Comparison of ENCODE assay signal across 15 cellular contexts in the genomic region with DNA sequence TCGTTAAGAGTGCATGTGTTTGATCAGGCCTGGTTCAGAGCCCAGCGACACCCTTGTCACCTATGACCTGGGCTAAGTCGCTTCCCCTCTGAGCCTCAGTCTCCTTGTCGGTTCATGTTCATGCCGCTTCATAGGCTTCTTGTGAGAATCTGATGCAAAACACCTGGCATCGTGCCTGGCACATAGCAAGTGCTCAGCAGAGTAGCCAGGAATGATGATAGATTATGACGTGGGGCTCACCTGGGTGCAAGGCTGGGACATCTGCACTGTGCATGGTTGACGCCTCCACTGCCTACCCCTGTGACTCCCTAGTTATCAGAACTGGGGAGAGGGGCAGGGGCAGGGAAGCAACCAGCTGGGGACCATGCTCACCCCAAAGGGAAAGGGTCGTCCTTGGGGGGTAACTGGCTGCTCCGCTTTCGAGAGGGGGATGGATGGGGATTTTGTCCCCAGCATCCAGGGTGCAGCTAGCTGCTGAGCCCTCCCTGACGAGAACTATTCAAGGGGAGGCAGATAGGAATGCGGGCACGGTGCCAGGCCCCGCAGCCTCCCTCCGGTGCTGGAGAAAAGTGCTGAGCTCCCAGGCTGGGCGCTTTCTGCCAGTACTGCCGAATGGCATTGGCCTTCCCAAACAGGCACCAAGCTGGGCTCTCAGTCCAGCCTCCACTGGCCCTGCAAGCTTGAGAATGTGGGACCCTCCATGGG. TPM values are rescaled to one million over a fixed set of nuclear protein-coding genes. Genes with fewer than 3 reads are reported as not detected.
A peak's percentile ranks its signal among the peaks of the same experiment; 100 is the strongest.
DNase-seq lines count a peak whose midpoint lies in the region; ATAC-seq, FAIRE-seq and TF ChIP-seq lines count a peak whose summit lies in the region.
"Had no signal": no experiment of that assay in that cellular context is flagged by ENCODE, and none has a peak within 500 bp of the region (broad histone marks: within the 10 kb centered on the region; RNA-seq: fewer than 3 reads in every experiment).

No MANE protein-coding gene starts in this region.

- peak overlapping the region; percentile 97 for H3K27ac ChIP-seq in RWPE2 (ENCODE audit: poor library complexity, severe bottlenecking)
- H3K27ac ChIP-seq in thyroid gland = peak overlapping the region; percentile 14 to 63 (median 31)
- no peak overlapping the region for H3K27ac ChIP-seq in vagina

- peaks cover 11% of the 10 kb centered on the region for H3K36me3 Mint-ChIP-seq in activated naive CD4-positive, alpha-beta T cell treated with anti-CD3 and anti-CD28 coated beads for 36 hours (ENCODE audit: low read depth)

- TF ChIP-seq CTCF in RWPE2 (IDR thresholded peaks at IDR 0.05; ENCODE audit: poor library complexity, severe bottlenecking) = no peak
- TF ChIP-seq CTCF in fibroblast of pulmonary artery (IDR thresholded peaks at IDR 0.05; ENCODE audit: low read length, missing control alignments) = no peak
- TF ChIP-seq CTCF in thyroid gland (IDR thresholded peaks at IDR 0.05) = no peak
- TF ChIP-seq CTCF in D721Med (IDR thresholded peaks at IDR 0.05; ENCODE audit: insufficient read depth, missing control alignments) = no peak
- no peak for TF ChIP-seq CTCF in vagina (IDR thresholded peaks at IDR 0.05)

- peak; percentile 40 for ATAC-seq in RWPE2 (ENCODE audit: low read depth)
- ATAC-seq: Right ventricle myocardium inferior; stimulated activated naive CD8-positive, alpha-beta T cell treated with anti-CD3 and anti-CD28 coated beads, Interleukin-15, amount 100 ng/mL, for 72 hours had no signal

- intact Hi-C loops in activated naive CD4-positive, alpha-beta T cell treated with anti-CD3 and anti-CD28 coated beads for 36 hours (cut with micrococcal nuclease) = loop anchor here (10.0 kb wide), 2 partner anchors 196 to 546 kb away; a partner anchor contains a TSS
- intact Hi-C loops in thyroid gland (cut with DNase I) = no loop called here
- intact Hi-C loops in vagina (cut with DNase I) = no loop called here

- H3K27me3 ChIP-seq in RWPE2 (ENCODE audit: insufficient read depth, poor library complexity, severe bottlenecking) (no peaks in the 10 kb centered on the region), thyroid gland (no peaks in the 10 kb centered on the region), vagina (no peaks in the 10 kb centered on the region)

- no peak for DNase-seq in activated naive CD4-positive, alpha-beta T cell treated with anti-CD3 and anti-CD28 coated beads for 36 hours
- DNase-seq in activated naive CD4-positive, alpha-beta T cell (lab: John Stamatoyannopoulos, UW) = no peak
- DNase-seq in RWPE2 (ENCODE audit: low spot score) = no peak
- DNase-seq in fibroblast of pulmonary artery (ENCODE audit: low read depth) = peak; percentile 25
- DNase-seq in thyroid gland = peak; percentile 83 to 92
- DNase-seq in H4 (ENCODE audit: low spot score) = no peak
- DNase-seq in D721Med (ENCODE audit: insufficient read length, low spot score) = no peak
- no peak for DNase-seq in vagina (ENCODE audit: extremely low spot score in 2 of 2)
- DNase-seq: activated CD4-positive, alpha-beta T cell treated with anti-CD3 and anti-CD28 coated beads for 1 hour; activated naive CD8-positive, alpha-beta T cell treated with anti-CD3 and anti-CD28 coated beads, Interleukin-2, amount 10 ng/mL, durations not matched to agents 7 days and 5 days; islet precursor cell; stimulated activated naive CD8-positive, alpha-beta T cell treated with anti-CD3 and anti-CD28 coated beads, Interleukin-15, amount 100 ng/mL, for 72 hours had no signal

- H3K4me3 Mint-ChIP-seq in activated naive CD4-positive, alpha-beta T cell treated with anti-CD3 and anti-CD28 coated beads for 36 hours = no peak overlapping the region
- H3K4me3 Mint-ChIP-seq: activated naive CD8-positive, alpha-beta T cell treated with anti-CD3 and anti-CD28 coated beads, Interleukin-2, amount 10 ng/mL, durations not matched to agents 7 days and 5 days; stimulated activated naive CD8-positive, alpha-beta T cell treated with anti-CD3 and anti-CD28 coated beads, Interleukin-15, amount 100 ng/mL, for 72 hours had no signal

- WGBS in thyroid gland, 2 donors = 53 to 56% methylated on average over 13 to 15 of the region's 18 CpGs

- H3K9me3 Mint-ChIP-seq in activated naive CD4-positive, alpha-beta T cell treated with anti-CD3 and anti-CD28 coated beads for 36 hours = no peaks in the 10 kb centered on the region
- H3K9me3 Mint-ChIP-seq: IgD-negative memory B cell; stimulated activated naive CD8-positive, alpha-beta T cell treated with anti-CD3 and anti-CD28 coated beads, Interleukin-15, amount 100 ng/mL, for 72 hours had no signal

- CTCF ChIA-PET in activated naive CD4-positive, alpha-beta T cell treated with anti-CD3 and anti-CD28 coated beads for 36 hours (lab: Charles Lee) = interaction anchor here (0.6 to 2.8 kb wide), 4 partner anchors 12 to 95 kb away, joined by 4 to 14 read pairs (median 4); no protein-coding TSS in a partner anchor

- peaks cover 41% of the 10 kb centered on the region for H3K36me3 ChIP-seq in RWPE2 (ENCODE audit: low read depth)
- H3K36me3 ChIP-seq in thyroid gland = no peaks in the 10 kb centered on the region
- H3K36me3 ChIP-seq in vagina = no peaks in the 10 kb centered on the region
- H3K36me3 ChIP-seq: HAP-1 had no signal

- peak overlapping the region; percentile 41 for H3K27ac Mint-ChIP-seq in activated naive CD4-positive, alpha-beta T cell treated with anti-CD3 and anti-CD28 coated beads for 36 hours
- H3K27ac Mint-ChIP-seq: activated naive CD8-positive, alpha-beta T cell treated with anti-CD3 and anti-CD28 coated beads, Interleukin-2, amount 10 ng/mL, durations not matched to agents 7 days and 5 days; stimulated activated naive CD8-positive, alpha-beta T cell treated with anti-CD3 and anti-CD28 coated beads, Interleukin-15, amount 100 ng/mL, for 72 hours had no signal

- H3K4me3 ChIP-seq in RWPE2 (ENCODE audit: severe bottlenecking) = no peak overlapping the region
- no peak overlapping the region for H3K4me3 ChIP-seq in fibroblast of pulmonary artery (replicated peaks; ENCODE audit: low read depth, low read length)
- no peak overlapping the region for H3K4me3 ChIP-seq in thyroid gland (replicated peaks in 1 of 3)
- no peak overlapping the region for H3K4me3 ChIP-seq in vagina
- H3K4me3 ChIP-seq: HAP-1 had no signal

- TF ChIP-seq POLR2A in thyroid gland (IDR thresholded peaks at IDR 0.05) = no peak
- TF ChIP-seq POLR2A in vagina (IDR thresholded peaks at IDR 0.05) = no peak

- H3K9me3 ChIP-seq in RWPE2 (ENCODE audit: severe bottlenecking) = no peaks in the 10 kb centered on the region
- H3K9me3 ChIP-seq in thyroid gland = no peaks in the 10 kb centered on the region
- no peaks in the 10 kb centered on the region for H3K9me3 ChIP-seq in vagina
- H3K9me3 ChIP-seq: HAP-1 had no signal

- no peak for FAIRE-seq in D721Med (lab: Jason Lieb, UNC)

- H3K4me1 ChIP-seq in RWPE2 (ENCODE audit: insufficient read depth, poor library complexity, severe bottlenecking) (peaks cover 47% of the 10 kb centered on the region), thyroid gland (peaks cover 15 to 55% of the 10 kb centered on the region in 2 donors), vagina (peaks cover 37% of the 10 kb centered on the region)
- H3K4me1 ChIP-seq: HAP-1 had no signal

- no peaks in the 10 kb centered on the region for H3K27me3 Mint-ChIP-seq in activated naive CD4-positive, alpha-beta T cell treated with anti-CD3 and anti-CD28 coated beads for 36 hours (ENCODE audit: low read depth)
- H3K27me3 Mint-ChIP-seq: activated naive CD8-positive, alpha-beta T cell treated with anti-CD3 and anti-CD28 coated beads, Interleukin-2, amount 10 ng/mL, durations not matched to agents 7 days and 5 days; IgD-negative memory B cell; stimulated activated naive CD8-positive, alpha-beta T cell treated with anti-CD3 and anti-CD28 coated beads, Interleukin-15, amount 100 ng/mL, for 72 hours had no signal

- peaks cover 43% of the 10 kb centered on the region for H3K4me1 Mint-ChIP-seq in activated naive CD4-positive, alpha-beta T cell treated with anti-CD3 and anti-CD28 coated beads for 36 hours (ENCODE audit: low read depth)

RNA-seq across cellular contexts. Expression of a gene that starts 9.3 kb away (rescaled TPM):
- 10 to 100 TPM; 35.0 to 36.0 TPM for total RNA-seq in activated naive CD4-positive, alpha-beta T cell treated with anti-CD3 and anti-CD28 coated beads for 36 hours
- total RNA-seq in thyroid gland = 10 to 100 TPM; 50.9 to 62.6 (median 56.7) TPM
- 30.8 and 33.5 TPM in 2 replicates for total RNA-seq in H4 (2014; rRNA removed; shearing (Covaris generic))
- total RNA-seq in vagina = 57.2 TPM

RNA-seq across cellular contexts. Expression of a gene that starts 19.3 kb away (rescaled TPM):
- not detected for total RNA-seq in activated naive CD4-positive, alpha-beta T cell treated with anti-CD3 and anti-CD28 coated beads for 36 hours
- under 1 TPM in 1 of 4 donors, not detected in 3; 0.13 TPM for total RNA-seq in thyroid gland
- 0.15 and 0.43 TPM in 2 replicates for total RNA-seq in H4 (2014; rRNA removed; shearing (Covaris generic))
- total RNA-seq in vagina = not detected
- total RNA-seq: Right ventricle myocardium inferior had no signal

RNA-seq across cellular contexts. Expression of a gene that starts 37.6 kb away (rescaled TPM):
- not detected for total RNA-seq in activated naive CD4-positive, alpha-beta T cell treated with anti-CD3 and anti-CD28 coated beads for 36 hours
- not detected for total RNA-seq in thyroid gland
- not detected in 2 replicates for total RNA-seq in H4 (2014; rRNA removed; shearing (Covaris generic))
- not detected for total RNA-seq in vagina
- total RNA-seq: activated naive CD8-positive, alpha-beta T cell treated with anti-CD3 and anti-CD28 coated beads, Interleukin-2, amount 10 ng/mL, durations not matched to agents 7 days and 5 days; Right ventricle myocardium inferior had no signal

RNA-seq across cellular contexts. Expression of a gene that starts 56.9 kb away (rescaled TPM):
- not detected for total RNA-seq in activated naive CD4-positive, alpha-beta T cell treated with anti-CD3 and anti-CD28 coated beads for 36 hours
- not detected for total RNA-seq in thyroid gland
- not detected in 2 replicates for total RNA-seq in H4 (2014; rRNA removed; shearing (Covaris generic))
- not detected for total RNA-seq in vagina
- total RNA-seq: activated naive CD8-positive, alpha-beta T cell treated with anti-CD3 and anti-CD28 coated beads, Interleukin-2, amount 10 ng/mL, durations not matched to agents 7 days and 5 days; Right ventricle myocardium inferior had no signal

Comparison
In these comparisons a context has a peak if more than half of its experiments do, and no peak if none do; other contexts are left out.
1. DNase-seq: peak in fibroblast of pulmonary artery (single experiment) and thyroid gland (2 of 2); none in activated naive CD4-positive, alpha-beta T cell treated with anti-CD3 and anti-CD28 coated beads for 36 hours (single experiment), activated naive CD4-positive, alpha-beta T cell (0 of 4), RWPE2 (single experiment), H4 (single experiment), D721Med (single experiment) and vagina (0 of 2).